8 cellular contexts compared by ENCODE assay signal in genomic region chr14:61695695-61696527, GRCh38. TPM values are rescaled to one million over a fixed set of nuclear protein-coding genes. Genes with fewer than 3 reads are reported as not detected.
DNase-seq lines count a peak whose midpoint lies in the region; ATAC-seq and TF ChIP-seq lines count a peak whose summit lies in the region.

No MANE protein-coding gene starts in this region.

- TF ChIP-seq CTCF in BE2C (IDR thresholded peaks at IDR 0.05; ENCODE audit: low read depth, low read length): no peak
- no peak for TF ChIP-seq CTCF in Panc1 (IDR thresholded peaks at IDR 0.05)
- no peak for TF ChIP-seq CTCF in fibroblast of pulmonary artery (IDR thresholded peaks at IDR 0.05; ENCODE audit: low read length, missing control alignments)
- no peak for TF ChIP-seq CTCF in nephron (IDR thresholded peaks at IDR 0.05; ENCODE audit: unreplicated experiment in 3 of 3)

- ATAC-seq in GM19438 (IDR thresholded peaks at IDR 0.05; ENCODE audit: low read depth, unreplicated experiment) (peak; percentile 8), Panc1 (peak; percentile 60)
- ATAC-seq in activated T-helper 17 cell treated with anti-CD3 and anti-CD28 coated beads, Interleukin-2, amount 50 U/mL, for 72 hours (replicated peaks): peak; percentile 2

- peaks cover 64% of the 10 kb centered on the region for H3K36me3 Mint-ChIP-seq in activated T-helper 17 cell treated with anti-CD3 and anti-CD28 coated beads, Interleukin-2, amount 50 U/mL, for 72 hours (ENCODE audit: low read depth)
- peaks cover 3% of the 10 kb centered on the region for H3K36me3 Mint-ChIP-seq in nephron (ENCODE audit: low read depth)

- peaks cover 5% of the 10 kb centered on the region for H3K9me3 Mint-ChIP-seq in activated T-helper 17 cell treated with anti-CD3 and anti-CD28 coated beads, Interleukin-2, amount 50 U/mL, for 72 hours
- no peaks in the 10 kb centered on the region for H3K9me3 Mint-ChIP-seq in nephron

- H3K9ac ChIP-seq in HUES48 (ENCODE audit: low read depth, low read length): peak overlapping the region; percentile 89

- intact Hi-C loops in Panc1 (cut with micrococcal nuclease; ENCODE audit: unreplicated experiment): no loop called here

- CTCF ChIA-PET in Panc1 (lab: Charles Lee): no interaction called here

- peak overlapping the region; percentile 96 for H3K27ac Mint-ChIP-seq in activated T-helper 17 cell treated with anti-CD3 and anti-CD28 coated beads, Interleukin-2, amount 50 U/mL, for 72 hours
- peak overlapping the region; percentile 90 to 99 (median 96) for H3K27ac Mint-ChIP-seq in nephron

- in situ Hi-C loops in Panc1 (cut with HindIII; ENCODE audit: low pct_unique_long_range_greater_than_20kb, low sequenced_read_pairs): no loop called here

- H3K27me3 Mint-ChIP-seq in activated T-helper 17 cell treated with anti-CD3 and anti-CD28 coated beads, Interleukin-2, amount 50 U/mL, for 72 hours: no peaks in the 10 kb centered on the region
- no peaks in the 10 kb centered on the region for H3K27me3 Mint-ChIP-seq in nephron (ENCODE audit: low read depth)

- H3K4me1 Mint-ChIP-seq in activated T-helper 17 cell treated with anti-CD3 and anti-CD28 coated beads, Interleukin-2, amount 50 U/mL, for 72 hours: peaks cover 39% of the 10 kb centered on the region
- H3K4me1 Mint-ChIP-seq in nephron: peaks cover 43% of the 10 kb centered on the region

- BruUV-seq in Panc1 (replicated peaks; lab: Mats Ljungman, UMichigan): no TSS peak

- H3K27me3 ChIP-seq in BE2C: no peaks in the 10 kb centered on the region
- no peaks in the 10 kb centered on the region for H3K27me3 ChIP-seq in HUES48 (ENCODE audit: control insufficient read depth, insufficient read depth, low read length)
- no peaks in the 10 kb centered on the region for H3K27me3 ChIP-seq in Panc1 (ENCODE audit: control insufficient read depth, insufficient read depth, low read length)

- POLR2A ChIA-PET in Panc1 (lab: Charles Lee): no interaction called here

- peak overlapping the region; percentile 98 for H3K27ac ChIP-seq in HUES48 (ENCODE audit: low read depth, low read length)
- peak overlapping the region; percentile 82 for H3K27ac ChIP-seq in Panc1 (ENCODE audit: low read length)
- peak overlapping the region; percentile 92 for H3K27ac ChIP-seq in substantia nigra (ENCODE audit: low read depth, low read length, poor library complexity, severe bottlenecking)

- peak overlapping the region; percentile 99 for H3K4me3 Mint-ChIP-seq in activated T-helper 17 cell treated with anti-CD3 and anti-CD28 coated beads, Interleukin-2, amount 50 U/mL, for 72 hours
- H3K4me3 Mint-ChIP-seq in nephron: peak overlapping the region; percentile 97 to 99 (median 98)

- H3K4me1 ChIP-seq in BE2C (peaks cover 6% of the 10 kb centered on the region), HUES48 (ENCODE audit: control insufficient read depth, insufficient read depth, low read length) (peaks cover 37% of the 10 kb centered on the region), Panc1 (ENCODE audit: control insufficient read depth, insufficient read depth, low read length) (peaks cover 15% of the 10 kb centered on the region)

- DNase-seq in BE2C (peak; percentile 71), Panc1 (ENCODE audit: low read depth, low spot score) (no peak), fibroblast of pulmonary artery (ENCODE audit: low read depth) (peak; percentile 77), substantia nigra (lab: John Stamatoyannopoulos, UW) (peak in 46 of 49 donors; percentile 14 to 85 (median 55))

- H3K36me3 ChIP-seq in BE2C (no peaks in the 10 kb centered on the region), HUES48 (ENCODE audit: control insufficient read depth, insufficient read depth, low read length) (no peaks in the 10 kb centered on the region; the same call in 1 of the 2 replicates), Panc1 (ENCODE audit: control insufficient read depth, insufficient read depth, low read length) (peaks cover 7% of the 10 kb centered on the region; the same call in 1 of the 2 replicates)

- H3K4me3 ChIP-seq in BE2C (ENCODE audit: low read depth, low read length) (peak overlapping the region; percentile 92), HUES48 (ENCODE audit: low read depth, low read length) (peak overlapping the region; percentile 100), Panc1 (ENCODE audit: low read depth in 2 of 2, low read length in 2 of 2) (peak overlapping the region; percentile 68 to 94), fibroblast of pulmonary artery (replicated peaks; ENCODE audit: low read depth, low read length) (peak overlapping the region; percentile 71)

- no peaks in the 10 kb centered on the region for H3K9me3 ChIP-seq in BE2C
- no peaks in the 10 kb centered on the region for H3K9me3 ChIP-seq in HUES48 (ENCODE audit: control insufficient read depth, insufficient read depth, low read length)
- H3K9me3 ChIP-seq in Panc1 (ENCODE audit: control insufficient read depth, insufficient read depth, low read depth, low read length): no peaks in the 10 kb centered on the region

RNA-seq across cellular contexts. Expression of gene HIF1A, which starts 0.6 kb away (rescaled TPM):
- 96.5 TPM for polyA plus RNA-seq in BE2C (2012; ENCODE audit: insufficient read depth, insufficient read length, low read depth)
- 83.4 TPM for total RNA-seq in Panc1 (2021; ENCODE audit: unreplicated experiment)
- 40.7 TPM for polyA plus RNA-seq in Panc1 (2012; ENCODE audit: insufficient read length)
- total RNA-seq in activated T-helper 17 cell treated with anti-CD3 and anti-CD28 coated beads, Interleukin-2, amount 50 U/mL, for 72 hours: 100 to 1,000 TPM; 123 to 176 TPM

Comparison
In these comparisons a context has a peak if more than half of its experiments do, and no peak if none do; other contexts are left out.
1. ATAC-seq: peak in every context shown above with its lines; median percentile 60 in Panc1; 8 in GM19438; 2 in activated T-helper 17 cell treated with anti-CD3 and anti-CD28 coated beads, Interleukin-2, amount 50 U/mL, for 72 hours.